20 cellular contexts compared by ENCODE assay signal in the genomic region with DNA sequence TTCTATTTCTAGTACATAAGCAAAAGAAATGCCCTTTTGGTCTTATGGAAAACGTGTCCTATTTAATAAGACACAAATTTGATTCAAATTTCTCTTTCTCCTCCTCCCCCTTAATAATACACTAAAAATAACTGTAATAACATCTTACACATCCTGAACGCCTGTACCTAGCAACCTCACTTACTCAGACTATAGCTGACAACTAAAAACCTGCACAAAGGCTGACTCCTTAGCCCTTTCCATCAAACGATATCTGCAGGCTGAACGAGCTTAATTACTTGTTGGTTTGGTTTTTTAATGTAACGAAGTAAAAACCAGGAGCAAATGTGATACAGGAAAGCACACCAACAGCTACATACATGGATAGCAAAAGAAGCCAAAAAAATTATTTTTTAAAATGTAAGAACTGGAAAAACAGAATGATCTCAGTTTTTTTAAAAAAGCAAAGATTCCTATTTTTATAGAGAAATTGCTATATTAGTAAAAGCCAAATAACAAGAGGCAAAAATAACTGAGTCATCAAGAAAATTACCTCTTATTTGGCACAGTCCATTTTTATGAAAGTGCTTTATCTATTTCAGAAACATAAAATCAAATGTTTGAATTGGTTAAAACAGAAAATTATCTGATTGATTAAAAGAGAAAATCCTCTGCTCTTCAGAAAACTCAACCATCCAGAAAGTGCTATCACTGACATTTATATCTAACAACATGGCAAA. TPM values are rescaled to one million over a fixed set of nuclear protein-coding genes. Genes with fewer than 3 reads are reported as not detected.
DNase-seq lines count a peak whose midpoint lies in the region; ATAC-seq and TF ChIP-seq lines count a peak whose summit lies in the region.
"Had no signal": no experiment of that assay in that cellular context is flagged by ENCODE, and none has a peak within 500 bp of the region (broad histone marks: within the 10 kb centered on the region; RNA-seq: fewer than 3 reads in every experiment).

No MANE protein-coding gene starts in this region.

- ATAC-seq in right lobe of liver: no peak
- no peak for ATAC-seq in GM19452 (IDR thresholded peaks at IDR 0.05; ENCODE audit: unreplicated experiment)
- ATAC-seq in GM21576 (IDR thresholded peaks at IDR 0.05; ENCODE audit: unreplicated experiment): no peak
- ATAC-seq: stimulated activated naive B cell treated with anti-CD40 and anti-IgM and Interleukin-4, amounts not matched to agents 10 μg/mL and 1 μg/mL and 100 μg/mL, for 72 hours had no signal

- H3K4me1 ChIP-seq in right lobe of liver (peaks cover 0 to 60% (median 25%) of the 10 kb centered on the region in 4 donors), thyroid gland (peaks cover 72 to 85% of the 10 kb centered on the region in 2 donors)

- H3K4me1 Mint-ChIP-seq in brain: peaks cover 87% of the 10 kb centered on the region

- H3K9me3 ChIP-seq in right lobe of liver: no peaks in the 10 kb centered on the region
- no peaks in the 10 kb centered on the region for H3K9me3 ChIP-seq in thyroid gland
- H3K9me3 ChIP-seq: spleen had no signal

- H3K27me3 ChIP-seq in right lobe of liver (no peaks in the 10 kb centered on the region), thyroid gland (no peaks in the 10 kb centered on the region)
- H3K27me3 ChIP-seq: spleen had no signal

- no peaks in the 10 kb centered on the region for H3K9me3 Mint-ChIP-seq in brain
- H3K9me3 Mint-ChIP-seq: activated T-cell treated with anti-CD3 and anti-CD28 coated beads, Interleukin-2, amount 50 U/mL, for 24 hours; CD4-positive, CD25-positive, alpha-beta regulatory T cell; naive B cell; stimulated activated naive B cell treated with anti-CD40 and anti-IgM and Interleukin-4, amounts not matched to agents 10 μg/mL and 1 μg/mL and 100 μg/mL, for 72 hours had no signal

- TF ChIP-seq CTCF in brain (conservative IDR thresholded peaks at IDR 0.05): no peak
- TF ChIP-seq CTCF in right lobe of liver (IDR thresholded peaks at IDR 0.05): no peak
- no peak for TF ChIP-seq CTCF in thyroid gland (IDR thresholded peaks at IDR 0.05)

- peaks cover 6% of the 10 kb centered on the region for H3K36me3 Mint-ChIP-seq in brain
- H3K36me3 Mint-ChIP-seq: CD4-positive, CD25-positive, alpha-beta regulatory T cell; naive B cell; stimulated activated naive B cell treated with anti-CD40 and anti-IgM and Interleukin-4, amounts not matched to agents 10 μg/mL and 1 μg/mL and 100 μg/mL, for 72 hours had no signal

- DNase-seq in NCI-H2227 (lab: John Stamatoyannopoulos, UW; ENCODE audit: unreplicated experiment): peak; percentile 43
- DNase-seq in right lobe of liver: no peak
- no peak for DNase-seq in thyroid gland
- no peak for DNase-seq in stimulated activated CD4-positive, alpha-beta T cell treated with anti-CD3 and anti-CD28 coated beads, Interleukin-2, amount 100 ng/mL, for 24 hours
- DNase-seq: activated CD4-positive, alpha-beta T cell treated with anti-CD3 and anti-CD28 coated beads for 4 hours; activated naive CD4-positive, alpha-beta T cell; activated T-cell treated with anti-CD3 and anti-CD28 coated beads, Interleukin-2, amount 50 U/mL, for 24 hours; CD4-positive, CD25-positive, alpha-beta regulatory T cell; kidney glomerular epithelial cell; MV-4-11; naive B cell; NCI-H526 treated with DMSO at 0.1 percent for 48 hours; RPMI8226; stimulated activated CD4-positive, alpha-beta T cell treated with anti-CD3 and anti-CD28 coated beads, Interleukin-4, amount 100 ng/mL, for 24 hours; stimulated activated naive B cell treated with anti-CD40 and anti-IgM and Interleukin-4, amounts not matched to agents 10 μg/mL and 1 μg/mL and 100 μg/mL, for 72 hours; T-helper 2 cell had no signal

- TF ChIP-seq POLR2A in right lobe of liver (IDR thresholded peaks at IDR 0.05) (no peak), thyroid gland (IDR thresholded peaks at IDR 0.05) (no peak)

- H3K27ac Mint-ChIP-seq in brain: peak overlapping the region in 3 of 5 experiments; percentile 18 to 81 (median 60)
- H3K27ac Mint-ChIP-seq: activated T-cell treated with anti-CD3 and anti-CD28 coated beads, Interleukin-2, amount 50 U/mL, for 24 hours; CD4-positive, CD25-positive, alpha-beta regulatory T cell; naive B cell; stimulated activated naive B cell treated with anti-CD40 and anti-IgM and Interleukin-4, amounts not matched to agents 10 μg/mL and 1 μg/mL and 100 μg/mL, for 72 hours had no signal

- H3K4me3 ChIP-seq in right lobe of liver: no peak overlapping the region
- no peak overlapping the region for H3K4me3 ChIP-seq in thyroid gland (replicated peaks in 1 of 3)
- H3K4me3 ChIP-seq: spleen had no signal

- H3K36me3 ChIP-seq in right lobe of liver (no peaks in the 10 kb centered on the region), thyroid gland (no peaks in the 10 kb centered on the region)
- H3K36me3 ChIP-seq: spleen had no signal

- intact Hi-C loops in right lobe of liver (cut with DNase I): no loop called here
- intact Hi-C loops in thyroid gland (cut with DNase I): no loop called here

- 76% methylated on average over 5 of the region's 5 CpGs for WGBS in right lobe of liver (ENCODE audit: insufficient coverage, low coverage, low lambda C conversion rate, missing lambda C conversion rate)
- 75 to 86% methylated on average over 5 of the region's 5 CpGs for WGBS in thyroid gland, 2 donors

- no peaks in the 10 kb centered on the region for H3K27me3 Mint-ChIP-seq in brain
- H3K27me3 Mint-ChIP-seq: stimulated activated naive B cell treated with anti-CD40 and anti-IgM and Interleukin-4, amounts not matched to agents 10 μg/mL and 1 μg/mL and 100 μg/mL, for 72 hours had no signal

- peak overlapping the region in 3 of 5 experiments; percentile 15 to 42 (median 25) for H3K4me3 Mint-ChIP-seq in brain
- H3K4me3 Mint-ChIP-seq: activated T-cell treated with anti-CD3 and anti-CD28 coated beads, Interleukin-2, amount 50 U/mL, for 24 hours; CD4-positive, CD25-positive, alpha-beta regulatory T cell; naive B cell; stimulated activated naive B cell treated with anti-CD40 and anti-IgM and Interleukin-4, amounts not matched to agents 10 μg/mL and 1 μg/mL and 100 μg/mL, for 72 hours had no signal

- H3K27ac ChIP-seq in right lobe of liver (peak overlapping the region; percentile 60 to 85 (median 62)), thyroid gland (peak overlapping the region; percentile 64 to 78 (median 74))
- H3K27ac ChIP-seq: spleen had no signal

RNA-seq across cellular contexts. Expression of gene ADCY9, which starts 23.5 kb away (rescaled TPM):
- polyA plus RNA-seq in brain (ENCODE audit: insufficient read depth, low read depth, low replicate concordance): 11.1 TPM
- total RNA-seq in right lobe of liver (10 to 100 TPM; 17.3 to 41.5 (median 25.6) TPM), thyroid gland (100 to 1,000 TPM in 2 of 4 donors, 10 to 100 TPM in 2; 61.4 to 123 (median 94.1) TPM)
